Comparison of ENCODE assay signal across 8 cellular contexts in genomic region chr14:75050852-75051555, GRCh38. TPM values are rescaled to one million over a fixed set of nuclear protein-coding genes. Genes with fewer than 3 reads are reported as not detected.
DNase-seq lines count a peak whose midpoint lies in the region; ATAC-seq and TF ChIP-seq lines count a peak whose summit lies in the region.

TSS of gene MLH3 (minus strand) at chr14:75051467. CDS start at chr14:75049655, 1,812 bp downstream.

- DNase-seq in DMS79 (lab: John Stamatoyannopoulos, UW) (peak; percentile 86), H7 (peak; percentile 95), MV-4-11 (lab: John Stamatoyannopoulos, UW) (peak; percentile 61)
- peak; percentile 81 for DNase-seq in activated naive CD4-positive, alpha-beta T cell treated with anti-CD3 and anti-CD28 coated beads, Interleukin-2, amount 10 ng/mL, durations not matched to agents 7 days and 5 days

- peak in 2 of 4 experiments; percentile 8 to 23 for TF ChIP-seq CTCF in gastroesophageal sphincter (IDR thresholded peaks at IDR 0.05)
- no peak for TF ChIP-seq CTCF in neutrophil (IDR thresholded peaks at IDR 0.05)
- no peak for TF ChIP-seq CTCF in subcutaneous adipose tissue (IDR thresholded peaks at IDR 0.05; ENCODE audit: low read depth)

- peak within 1 kb of the TSS; percentile 74 to 96 (median 92) for H3K27ac ChIP-seq in gastroesophageal sphincter
- H3K27ac ChIP-seq in neutrophil: no peak within 1 kb of the TSS

- peak within 1 kb of the TSS; percentile 88 for H3K27ac Mint-ChIP-seq in activated naive CD4-positive, alpha-beta T cell treated with anti-CD3 and anti-CD28 coated beads, Interleukin-2, amount 10 ng/mL, durations not matched to agents 7 days and 5 days

- H3K9me3 ChIP-seq in gastroesophageal sphincter (no peaks in the 10 kb centered on the region), neutrophil (no peaks in the 10 kb centered on the region)

- H3K4me3 ChIP-seq in H7 (ENCODE audit: insufficient read depth, low read depth, low read length) (peak within 1 kb of the TSS; percentile 71), gastroesophageal sphincter (peak within 1 kb of the TSS; percentile 48 to 70), neutrophil (ENCODE audit: low read depth in 1 of 2, low read length in 1 of 2) (peak within 1 kb of the TSS; percentile 64 to 71)

- WGBS in gastroesophageal sphincter (ENCODE audit: low coverage in 1 of 2), 2 donors: 0 to 10% methylated on average over 2 to 23 of the region's 59 CpGs

- H3K36me3 ChIP-seq in H7 (replicated peaks; ENCODE audit: control insufficient read depth, insufficient read depth, low read length) (no peaks in the 10 kb centered on the region), gastroesophageal sphincter (no peaks in the 10 kb centered on the region), neutrophil (no peaks in the 10 kb centered on the region)

- H3K27me3 ChIP-seq in H7 (ENCODE audit: control insufficient read depth, insufficient read depth, low read length): no peaks in the 10 kb centered on the region
- H3K27me3 ChIP-seq in gastroesophageal sphincter: no peaks in the 10 kb centered on the region
- peaks cover 62% of the 10 kb centered on the region for H3K27me3 ChIP-seq in neutrophil

- TF ChIP-seq EP300 in gastroesophageal sphincter (IDR thresholded peaks at IDR 0.05): no peak

- H3K4me1 ChIP-seq in gastroesophageal sphincter (peaks cover 3 to 46% (median 13%) of the 10 kb centered on the region in 3 donors), neutrophil (ENCODE audit: control insufficient read depth in 1 of 2, insufficient read depth in 1 of 2, low read depth in 1 of 2, low read length in 1 of 2) (peaks cover 8 to 15% of the 10 kb centered on the region in 2 experiments)

- H3K9me3 Mint-ChIP-seq in activated naive CD4-positive, alpha-beta T cell treated with anti-CD3 and anti-CD28 coated beads, Interleukin-2, amount 10 ng/mL, durations not matched to agents 7 days and 5 days: no peaks in the 10 kb centered on the region

- H3K4me3 Mint-ChIP-seq in activated naive CD4-positive, alpha-beta T cell treated with anti-CD3 and anti-CD28 coated beads, Interleukin-2, amount 10 ng/mL, durations not matched to agents 7 days and 5 days: peak within 1 kb of the TSS; percentile 86

- H3K36me3 Mint-ChIP-seq in activated naive CD4-positive, alpha-beta T cell treated with anti-CD3 and anti-CD28 coated beads, Interleukin-2, amount 10 ng/mL, durations not matched to agents 7 days and 5 days: peaks cover 41% of the 10 kb centered on the region

- ATAC-seq in SK-N-SH treated with all-trans-retinoic acid at 6 μM for 48 hours (peak; percentile 35), gastroesophageal sphincter (peak; percentile 72)

- TF ChIP-seq POLR2A in gastroesophageal sphincter (IDR thresholded peaks at IDR 0.05): peak; percentile 55 to 57

- peaks cover 51% of the 10 kb centered on the region for H3K4me1 Mint-ChIP-seq in activated naive CD4-positive, alpha-beta T cell treated with anti-CD3 and anti-CD28 coated beads, Interleukin-2, amount 10 ng/mL, durations not matched to agents 7 days and 5 days

- H3K27me3 Mint-ChIP-seq in activated naive CD4-positive, alpha-beta T cell treated with anti-CD3 and anti-CD28 coated beads, Interleukin-2, amount 10 ng/mL, durations not matched to agents 7 days and 5 days: peaks cover 4% of the 10 kb centered on the region

- CTCF ChIA-PET in activated naive CD4-positive, alpha-beta T cell treated with anti-CD3 and anti-CD28 coated beads, Interleukin-2, amount 10 ng/mL, durations not matched to agents 7 days and 5 days (lab: Charles Lee): interaction anchor here (1.0 kb wide), 1 partner anchor 107 kb away, joined by 4 read pairs; no protein-coding TSS in a partner anchor

TF ChIP-seq in SK-N-SH treated with all-trans-retinoic acid at 6 μM for 48 hours, 23 proteins besides CTCF, POLR2A, EP300 and RAD21:
- no peak for TF ChIP-seq TOX (CRISPR knock-in tag; IDR thresholded peaks at IDR 0.05; ENCODE audit: borderline replicate concordance)
- TF ChIP-seq ZFP3 (CRISPR knock-in tag; IDR thresholded peaks at IDR 0.05): 0 out of 2 replicates have a peak, but pooled peaks have one; percentile 31
- 0 out of 2 replicates have a peak, but pooled peaks have one; percentile 60 for TF ChIP-seq TSHZ2 (CRISPR knock-in tag; IDR thresholded peaks at IDR 0.05)
TF ChIP-seq in SK-N-SH treated with all-trans-retinoic acid at 6 μM for 48 hours: peak in this region for 2.

RNA-seq across cellular contexts. Expression of gene MLH3, which starts in this region (rescaled TPM):
- total RNA-seq in H7 (2014; rRNA removed; shearing (Covaris generic)): 13.2 and 21.1 TPM in 2 replicates
- total RNA-seq in gastroesophageal sphincter (10 to 100 TPM; 29.0 to 76.1 (median 32.2) TPM), subcutaneous adipose tissue (10 to 100 TPM; 27.4 to 41.9 (median 31.1) TPM)
